Comparison of ENCODE assay signal across 19 cellular contexts in the genomic region with DNA sequence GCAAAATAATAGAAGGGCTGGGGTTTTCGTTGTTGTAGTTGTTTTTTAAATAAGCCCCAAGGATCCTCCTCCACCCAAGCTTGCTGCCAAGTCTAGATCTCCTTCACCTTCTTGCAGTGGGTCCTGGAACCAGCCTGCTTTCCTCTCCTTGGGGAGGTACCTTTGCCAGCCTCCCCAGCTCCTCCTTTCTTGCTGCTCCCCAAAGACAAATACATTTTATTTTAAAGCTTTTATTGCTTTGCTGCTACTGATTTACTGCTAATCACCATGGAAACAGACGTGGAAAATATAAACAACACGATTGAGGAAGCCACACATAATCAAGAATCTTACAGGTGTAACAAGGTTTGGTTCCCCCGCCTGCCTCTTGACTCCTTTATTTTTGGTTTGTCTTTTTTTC. TPM values are rescaled to one million over a fixed set of nuclear protein-coding genes. Genes with fewer than 3 reads are reported as not detected.
DNase-seq lines count a peak whose midpoint lies in the region; TF ChIP-seq lines count a peak whose summit lies in the region.
"Had no signal": no experiment of that assay in that cellular context is flagged by ENCODE, and none has a peak within 500 bp of the region (broad histone marks: within the 10 kb centered on the region; RNA-seq: fewer than 3 reads in every experiment).

No MANE protein-coding gene starts in this region.

- in situ Hi-C loops in transverse colon (cut with MboI; ENCODE audit: low pct_ligation_motif_present in 1 of 4, low pct_unique_long_range_greater_than_20kb in 1 of 4, low sequenced_read_pairs in 3 of 4) = no loop called here

- no peaks in the 10 kb centered on the region for H3K36me3 ChIP-seq in transverse colon
- H3K36me3 ChIP-seq: BLaER1, prostate gland, suprapubic skin had no signal

- H3K9me3 ChIP-seq in transverse colon = no peaks in the 10 kb centered on the region
- H3K9me3 ChIP-seq: BLaER1, prostate gland, suprapubic skin had no signal

- intact Hi-C loops in transverse colon (cut with DNase I; ENCODE audit: low total_unique reads) = no loop called here

- H3K27ac ChIP-seq in transverse colon = peak overlapping the region; percentile 84 to 88 (median 86)
- H3K27ac ChIP-seq: BLaER1, prostate gland, skin epidermis, suprapubic skin, VCaP had no signal

- TF ChIP-seq CTCF in transverse colon (IDR thresholded peaks at IDR 0.05) = no peak

- peaks cover 6 to 33% (median 16%) of the 10 kb centered on the region in 4 donors for H3K4me1 ChIP-seq in transverse colon
- H3K4me1 ChIP-seq: prostate gland, suprapubic skin had no signal

- TF ChIP-seq EP300 in transverse colon (IDR thresholded peaks at IDR 0.05; ENCODE audit: low read depth) = no peak

- H3K27me3 ChIP-seq in transverse colon = peaks cover 8% of the 10 kb centered on the region
- H3K27me3 ChIP-seq: BLaER1 had no signal

- WGBS in transverse colon (ENCODE audit: low coverage in 1 of 2), 2 donors = 14 to 33% methylated on average over 4 of the region's 4 CpGs

- DNase-seq in NOMO-1 treated with DMSO at 0.1 percent for 48 hours (lab: John Stamatoyannopoulos, UW; ENCODE audit: unreplicated experiment) = peak; percentile 31
- no peak for DNase-seq in NOMO-1 treated with dmso at 0.1 percent for 144 hours (lab: John Stamatoyannopoulos, UW; ENCODE audit: unreplicated experiment)
- peak; percentile 45 for DNase-seq in M059J (ENCODE audit: low read depth)
- peak; percentile 35 for DNase-seq in germinal center (ENCODE audit: low spot score)
- DNase-seq in transverse colon = peak; percentile 68
- no peak for DNase-seq in activated gamma-delta T cell (lab: John Stamatoyannopoulos, UW)
- no peak for DNase-seq in inferior parietal cortex (ENCODE audit: extremely low spot score)
- no peak for DNase-seq in stimulated activated CD4-positive, alpha-beta T cell treated with anti-CD3 and anti-CD28 coated beads, Interleukin-4, amount 100 ng/mL, for 24 hours
- DNase-seq: amygdala; effector CD8-positive, alpha-beta T cell; NCI-H1930; NCI-H510A; SHP77 treated with DMSO at 0.1 percent for 48 hours; stimulated activated CD8-positive, alpha-beta memory T cell treated with anti-CD3 and anti-CD28 coated beads, Interleukin-4, amount 100 ng/mL, for 48 hours had no signal

- TF ChIP-seq POLR2A in transverse colon (IDR thresholded peaks at IDR 0.05) = no peak

- no peak overlapping the region for H3K4me3 ChIP-seq in transverse colon
- H3K4me3 ChIP-seq: BLaER1, prostate gland, skin epidermis, suprapubic skin had no signal

RNA-seq across cellular contexts. Expression of gene SLF2, which starts 17.4 kb away (rescaled TPM):
- 21.9 and 32.0 TPM in 2 replicates for total RNA-seq in M059J (2014; rRNA removed; shearing (Covaris generic))
- total RNA-seq in transverse colon = 10 to 100 TPM; 25.4 to 55.1 (median 33.1) TPM

Comparison
In these comparisons a context has a peak if more than half of its experiments do, and no peak if none do; other contexts are left out.
1. DNase-seq: peak in NOMO-1 treated with DMSO at 0.1 percent for 48 hours (single experiment), M059J (single experiment), germinal center (single experiment) and transverse colon (single experiment); none in NOMO-1 treated with dmso at 0.1 percent for 144 hours (single experiment), activated gamma-delta T cell (single experiment), inferior parietal cortex (single experiment) and stimulated activated CD4-positive, alpha-beta T cell treated with anti-CD3 and anti-CD28 coated beads, Interleukin-4, amount 100 ng/mL, for 24 hours (single experiment).